In the genomic region with DNA sequence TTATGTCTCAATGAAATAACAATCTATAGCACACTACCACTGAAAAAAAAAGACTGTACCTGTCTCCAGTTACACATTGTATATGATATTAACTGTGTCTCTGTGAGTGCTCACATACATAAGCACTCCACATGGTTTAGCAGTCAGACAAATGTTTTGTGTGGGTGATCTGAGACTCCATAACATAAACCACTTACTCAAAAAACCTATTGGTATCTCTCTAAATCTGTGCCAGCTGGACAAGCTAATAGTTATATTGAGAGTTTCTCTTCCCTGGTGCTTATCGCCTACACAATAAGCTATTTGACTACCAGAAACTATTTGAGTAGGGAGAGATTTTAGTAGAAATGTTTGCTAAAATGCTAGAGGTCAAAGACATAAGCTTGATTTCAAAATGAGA, we compare ENCODE assay signal across 16 cellular contexts.
DNase-seq lines count a peak whose midpoint lies in the region; ATAC-seq lines count a peak whose summit lies in the region.
"Had no signal": no experiment of that assay in that cellular context is flagged by ENCODE, and none has a peak within 500 bp of the region (broad histone marks: within the 10 kb centered on the region; RNA-seq: fewer than 3 reads in every experiment).

No MANE protein-coding gene starts in this region.

- ATAC-seq in GM18907 (IDR thresholded peaks at IDR 0.05; ENCODE audit: unreplicated experiment): peak; percentile 81
- peak; percentile 74 for ATAC-seq in GM21529 (IDR thresholded peaks at IDR 0.05; ENCODE audit: unreplicated experiment)
- peak; percentile 42 for ATAC-seq in HG03060 (IDR thresholded peaks at IDR 0.05; ENCODE audit: low read depth, unreplicated experiment)
- ATAC-seq: pancreas, PC-3 had no signal

- peak; percentile 33 for DNase-seq in inferior parietal cortex (ENCODE audit: extremely low spot score)
- no peak for DNase-seq in T-helper 9 cell
- no peak for DNase-seq in AG08395 (ENCODE audit: low spot score)
- no peak for DNase-seq in D341Med (ENCODE audit: low spot score)
- DNase-seq in NCI-H446 treated with DMSO at 0.1 percent for 48 hours (lab: John Stamatoyannopoulos, UW): no peak
- DNase-seq: activated CD4-positive, CD25-positive, alpha-beta regulatory T cell treated with anti-CD3 and anti-CD28 coated beads, Interleukin-2, amount 50 U/mL, for 72 hours; activated T-cell treated with anti-CD3 and anti-CD28 coated beads for 4 hours; dorsolateral prefrontal cortex; midbrain; pancreas; PC-3; SW 1271; trophoblast cell had no signal
